17 cellular contexts compared by ENCODE assay signal in genomic region chr18:12765586-12765985, GRCh38.
A peak's percentile ranks its signal among the peaks of the same experiment; 100 is the strongest.
DNase-seq lines count a peak whose midpoint lies in the region; ATAC-seq and TF ChIP-seq lines count a peak whose summit lies in the region.
"Had no signal": no experiment of that assay in that cellular context is flagged by ENCODE, and none has a peak within 500 bp of the region (broad histone marks: within the 10 kb centered on the region; RNA-seq: fewer than 3 reads in every experiment).

No MANE protein-coding gene starts in this region.

- H2AFZ ChIP-seq in GM23338 = peak overlapping the region; percentile 28
- H2AFZ ChIP-seq: GM23248 had no signal

- H3K9me2 ChIP-seq in GM23338 (ENCODE audit: insufficient read depth) = no peaks in the 10 kb centered on the region

- no peaks in the 10 kb centered on the region for H3K9me3 Mint-ChIP-seq in GM23338
- H3K9me3 Mint-ChIP-seq in activated CD8-positive, alpha-beta memory T cell treated with anti-CD3 and anti-CD28 coated beads, Interleukin-2, amount 10 ng/mL, durations not matched to agents 7 days and 5 days (ENCODE audit: low read depth) = no peaks in the 10 kb centered on the region
- H3K9me3 Mint-ChIP-seq: CD4-positive, alpha-beta T cell had no signal

- H3K27ac Mint-ChIP-seq in GM23338 = no peak overlapping the region
- no peak overlapping the region for H3K27ac Mint-ChIP-seq in activated CD8-positive, alpha-beta memory T cell treated with anti-CD3 and anti-CD28 coated beads, Interleukin-2, amount 10 ng/mL, durations not matched to agents 7 days and 5 days
- H3K27ac Mint-ChIP-seq: B cell; CD4-positive, alpha-beta T cell had no signal

- intact Hi-C loops in lower lobe of right lung (cut with DNase I) = no loop called here

- H3K27me3 ChIP-seq in BLaER1 treated with 17β-estradiol and CSF1 and Interleukin-3, amounts not matched to agents 10 nM and 100 nM = no peaks in the 10 kb centered on the region
- H3K27me3 ChIP-seq in GM23338 (ENCODE audit: insufficient read depth) (no peaks in the 10 kb centered on the region), lower lobe of right lung (ENCODE audit: low read depth) (no peaks in the 10 kb centered on the region)

- peaks cover 0 to 9% (median 5%) of the 10 kb centered on the region in 11 experiments; a peak in 7 of 22 replicates for H3K9me3 ChIP-seq in BLaER1 treated with 17β-estradiol and CSF1 and Interleukin-3, amounts not matched to agents 10 nM and 100 nM (replicated peaks in 1 of 11)
- no peaks in the 10 kb centered on the region for H3K9me3 ChIP-seq in lower lobe of right lung

- H3K27me3 Mint-ChIP-seq in GM23338 (ENCODE audit: insufficient read depth, low read depth, poor library complexity) = peaks cover 1% of the 10 kb centered on the region
- peaks cover 3% of the 10 kb centered on the region for H3K27me3 Mint-ChIP-seq in activated CD8-positive, alpha-beta memory T cell treated with anti-CD3 and anti-CD28 coated beads, Interleukin-2, amount 10 ng/mL, durations not matched to agents 7 days and 5 days
- H3K27me3 Mint-ChIP-seq: B cell; CD4-positive, alpha-beta T cell had no signal

- peaks cover 8% of the 10 kb centered on the region; the same call in 2 of the 3 replicates for H3K4me1 Mint-ChIP-seq in GM23338
- peaks cover 3% of the 10 kb centered on the region for H3K4me1 Mint-ChIP-seq in activated CD8-positive, alpha-beta memory T cell treated with anti-CD3 and anti-CD28 coated beads, Interleukin-2, amount 10 ng/mL, durations not matched to agents 7 days and 5 days
- H3K4me1 Mint-ChIP-seq: B cell had no signal

- no peaks in the 10 kb centered on the region for H4K20me1 ChIP-seq in BLaER1 treated with 17β-estradiol and CSF1 and Interleukin-3, amounts not matched to agents 10 nM and 100 nM
- no peaks in the 10 kb centered on the region for H4K20me1 ChIP-seq in GM23338 (replicated peaks; ENCODE audit: insufficient read depth)

- no peaks in the 10 kb centered on the region for H3F3A ChIP-seq in GM23338 (replicated peaks; ENCODE audit: low read depth)

- H3K4me1 ChIP-seq in BLaER1 treated with 17β-estradiol and CSF1 and Interleukin-3, amounts not matched to agents 10 nM and 100 nM = peaks cover 0 to 39% (median 22%) of the 10 kb centered on the region in 10 experiments; a peak in 15 of 20 replicates
- H3K4me1 ChIP-seq in GM23338 (ENCODE audit: insufficient read depth) = no peaks in the 10 kb centered on the region; the same call in none of the 2 replicates
- no peaks in the 10 kb centered on the region for H3K4me1 ChIP-seq in lower lobe of right lung

- H3K79me2 ChIP-seq in GM23338 (replicated peaks; ENCODE audit: insufficient read depth) = no peaks in the 10 kb centered on the region

- no peak for ATAC-seq in GM23338
- peak; percentile 9 to 12 for ATAC-seq in lower lobe of right lung
- ATAC-seq in activated CD8-positive, alpha-beta memory T cell treated with anti-CD3 and anti-CD28 coated beads, Interleukin-2, amount 10 ng/mL, durations not matched to agents 7 days and 5 days = no peak

- H3K4me3 Mint-ChIP-seq in GM23338 = no peak overlapping the region
- H3K4me3 Mint-ChIP-seq in activated CD8-positive, alpha-beta memory T cell treated with anti-CD3 and anti-CD28 coated beads, Interleukin-2, amount 10 ng/mL, durations not matched to agents 7 days and 5 days = no peak overlapping the region
- H3K4me3 Mint-ChIP-seq: B cell; CD4-positive, alpha-beta T cell had no signal

- no peak for TF ChIP-seq CTCF in GM23338 (conservative IDR thresholded peaks at IDR 0.05; ENCODE audit: low read depth in 2 of 2)
- no peak for TF ChIP-seq CTCF in lower lobe of right lung (IDR thresholded peaks at IDR 0.05)
- no peak for TF ChIP-seq CTCF in GM10266 (IDR thresholded peaks at IDR 0.05; ENCODE audit: control insufficient read depth, insufficient read depth, low read depth, missing control alignments)

- no peak overlapping the region for H3K27ac ChIP-seq in BLaER1 treated with 17β-estradiol and CSF1 and Interleukin-3, amounts not matched to agents 10 nM and 100 nM
- H3K27ac ChIP-seq in GM23338 (ENCODE audit: low read depth) (no peak overlapping the region), lower lobe of right lung (no peak overlapping the region)
- H3K27ac ChIP-seq: C4-2B, GM23248, HL-60 had no signal

- no peak overlapping the region for H3K9ac ChIP-seq in BLaER1 treated with 17β-estradiol and CSF1 and Interleukin-3, amounts not matched to agents 10 nM and 100 nM
- H3K9ac ChIP-seq: GM23248 had no signal

- H3K36me3 Mint-ChIP-seq in GM23338 (ENCODE audit: low read depth) = no peaks in the 10 kb centered on the region; the same call in 2 of the 3 replicates
- H3K36me3 Mint-ChIP-seq in activated CD8-positive, alpha-beta memory T cell treated with anti-CD3 and anti-CD28 coated beads, Interleukin-2, amount 10 ng/mL, durations not matched to agents 7 days and 5 days = peaks cover 5% of the 10 kb centered on the region

- CTCF ChIA-PET in activated CD8-positive, alpha-beta memory T cell treated with anti-CD3 and anti-CD28 coated beads, Interleukin-2, amount 10 ng/mL, durations not matched to agents 7 days and 5 days (lab: Charles Lee) = no interaction called here

- H3K4me3 ChIP-seq in BLaER1 treated with 17β-estradiol and CSF1 and Interleukin-3, amounts not matched to agents 10 nM and 100 nM = no peak overlapping the region
- H3K4me3 ChIP-seq in GM23338 = no peak overlapping the region
- H3K4me3 ChIP-seq in lower lobe of right lung = no peak overlapping the region
- H3K4me3 ChIP-seq: GM23248, K562 had no signal

- DNase-seq in GM23338 (ENCODE audit: low spot score) (no peak), lower lobe of right lung (no peak), GM10266 (ENCODE audit: extremely low spot score) (no peak), NCI-H2029 treated with DMSO at 0.1 percent for 48 hours (lab: John Stamatoyannopoulos, UW) (no peak)
- no peak for DNase-seq in activated CD8-positive, alpha-beta memory T cell treated with anti-CD3 and anti-CD28 coated beads, Interleukin-2, amount 10 ng/mL, durations not matched to agents 7 days and 5 days
- DNase-seq: CD4-positive, alpha-beta T cell; DMS153; DMS79; GF-D8; GM23248; HCEC 1CT; IMR-90 had no signal

- no peaks in the 10 kb centered on the region for H3K36me3 ChIP-seq in BLaER1 treated with 17β-estradiol and CSF1 and Interleukin-3, amounts not matched to agents 10 nM and 100 nM
- H3K36me3 ChIP-seq in GM23338 (ENCODE audit: insufficient read depth) (no peaks in the 10 kb centered on the region), lower lobe of right lung (no peaks in the 10 kb centered on the region)

- peak overlapping the region in 7 of 11 experiments; percentile 12 to 51 (median 45); a peak in 11 of 22 replicates for H3K4me2 ChIP-seq in BLaER1 treated with 17β-estradiol and CSF1 and Interleukin-3, amounts not matched to agents 10 nM and 100 nM
- H3K4me2 ChIP-seq in GM23338 = no peak overlapping the region

TF ChIP-seq in GM23338, 12 proteins besides CTCF, POLR2A, EP300 and RAD21:
- TF ChIP-seq REST (IDR thresholded peaks at IDR 0.05; ENCODE audit: unreplicated experiment) (no peak), ETS1 (IDR thresholded peaks at IDR 0.05) (no peak), NANOG (IDR thresholded peaks at IDR 0.05; ENCODE audit: borderline replicate concordance) (no peak)
TF ChIP-seq in GM23338: peak in this region for 0.

Comparison
In these comparisons a context has a peak if more than half of its experiments do, and no peak if none do; other contexts are left out.
1. ATAC-seq: peak in lower lobe of right lung (2 of 2); none in GM23338 (single experiment) and activated CD8-positive, alpha-beta memory T cell treated with anti-CD3 and anti-CD28 coated beads, Interleukin-2, amount 10 ng/mL, durations not matched to agents 7 days and 5 days (single experiment).